Comparison of ENCODE assay signal across 11 cellular contexts in genomic region chr6:85078071-85078470, GRCh38.
DNase-seq lines count a peak whose midpoint lies in the region; ATAC-seq and TF ChIP-seq lines count a peak whose summit lies in the region.
"Had no signal": no experiment of that assay in that cellular context is flagged by ENCODE, and none has a peak within 500 bp of the region (broad histone marks: within the 10 kb centered on the region; RNA-seq: fewer than 3 reads in every experiment).

No MANE protein-coding gene starts in this region.

- POLR2A ChIA-PET in IMR-90 (lab: Charles Lee; ENCODE audit: unreplicated experiment), result no interaction called here

- no peaks in the 10 kb centered on the region; the same call in 1 of the 2 replicates for H3K27me3 ChIP-seq in IMR-90 (ENCODE audit: control insufficient read depth, insufficient read depth, low read length)

- no peak overlapping the region for H2AFZ ChIP-seq in IMR-90 (replicated peaks; ENCODE audit: low read length, poor library complexity)

- H3K14ac ChIP-seq in IMR-90 (replicated peaks; ENCODE audit: low read depth, low read length), result no peak overlapping the region

- H3K23ac ChIP-seq in IMR-90 (ENCODE audit: low read depth, low read length), result no peak overlapping the region

- WGBS in IMR-90 (ENCODE audit: extremely low coverage in 2 of 2, insufficient read length in 1 of 2), 2 experiments, result no CpG with 5 or more reads among the region's 3 CpGs

- H3K79me1 ChIP-seq in IMR-90 (ENCODE audit: low read depth in 1 of 2, low read length in 2 of 2), result no peaks in the 10 kb centered on the region

- H2AK9ac ChIP-seq in IMR-90 (replicated peaks; ENCODE audit: low read depth, low read length, poor library complexity), result no peak overlapping the region

- no peaks in the 10 kb centered on the region for H3K36me3 ChIP-seq in IMR-90 (ENCODE audit: control insufficient read depth, insufficient read depth, low read length)

- H2BK15ac ChIP-seq in IMR-90 (ENCODE audit: low read depth, low read length), result no peak overlapping the region

- no TSS peak for BruUV-seq in IMR-90 (replicated peaks; lab: Mats Ljungman, UMichigan)

- no peak overlapping the region for H3K56ac ChIP-seq in IMR-90 (ENCODE audit: extremely low read depth, insufficient read depth, low read length)

- H3K9me3 ChIP-seq in IMR-90 (ENCODE audit: control insufficient read depth, insufficient read depth, low read length), result no peaks in the 10 kb centered on the region
- H3K9me3 ChIP-seq: psoas muscle had no signal

- H4K8ac ChIP-seq in IMR-90 (ENCODE audit: low read depth in 2 of 2, low read length in 2 of 2), result no peak overlapping the region

- CTCF ChIA-PET in IMR-90 (lab: Yijun Ruan, JAX), result no interaction called here

- no peak overlapping the region for H3K18ac ChIP-seq in IMR-90 (ENCODE audit: low read depth, low read length)

- no peak overlapping the region for H3K27ac ChIP-seq in IMR-90 (ENCODE audit: insufficient read depth, low read length)
- H3K27ac ChIP-seq: psoas muscle had no signal

- H4K5ac ChIP-seq in IMR-90 (ENCODE audit: low read depth, low read length), result no peak overlapping the region

- dilution Hi-C loops in IMR-90 (cut with HindIII; ENCODE audit: low sequenced_read_pairs, unreplicated experiment), result no loop called here

- intact Hi-C loops in IMR-90 (cut with micrococcal nuclease) (no loop called here), Right ventricle myocardium superior (cut with DNase I) (no loop called here)

- no peak overlapping the region for H2BK20ac ChIP-seq in IMR-90 (ENCODE audit: low read depth, low read length)

- DNase-seq in AG10803 (ENCODE audit: low read depth) (peak; percentile 88), IMR-90 (peak; percentile 84), astrocyte of the cerebellum (ENCODE audit: low read depth) (peak; percentile 76), kidney tubule cell (ENCODE audit: low spot score) (peak; percentile 82), C1 segment of cervical spinal cord (lab: John Stamatoyannopoulos, UW) (no peak), HUDEP-2 (lab: John Stamatoyannopoulos, UW; ENCODE audit: unreplicated experiment in 76 of 76) (no peak), Right ventricle myocardium superior (no peak)
- DNase-seq in activated naive CD4-positive, alpha-beta T cell treated with anti-CD3 and anti-CD28 coated beads, Interleukin-2, amount 50 U/mL, for 72 hours (ENCODE audit: low spot score in 2 of 2), result no peak
- DNase-seq: activated CD4-positive, alpha-beta T cell treated with anti-CD3 and anti-CD28 coated beads for 48 hours; NCI-H1105; psoas muscle had no signal

- H3K4me3 ChIP-seq in AG10803 (ENCODE audit: low read length), result no peak overlapping the region
- no peak overlapping the region for H3K4me3 ChIP-seq in IMR-90 (ENCODE audit: insufficient read depth, low read depth, low read length)
- no peak overlapping the region for H3K4me3 ChIP-seq in astrocyte of the cerebellum (ENCODE audit: low read depth, low read length)
- H3K4me3 ChIP-seq: psoas muscle had no signal

- no peak overlapping the region for H3K9ac ChIP-seq in IMR-90 (ENCODE audit: low read depth, low read length)

- H4K91ac ChIP-seq in IMR-90 (ENCODE audit: insufficient read depth, low read depth, low read length), result no peak overlapping the region

- peaks cover 4 to 14% of the 10 kb centered on the region in 2 donors for H3K9me3 Mint-ChIP-seq in activated naive CD4-positive, alpha-beta T cell treated with anti-CD3 and anti-CD28 coated beads, Interleukin-2, amount 50 U/mL, for 72 hours

- H3K9me1 ChIP-seq in IMR-90 (ENCODE audit: insufficient read depth, low read length), result peaks cover 4% of the 10 kb centered on the region; the same call in 1 of the 2 replicates

- H3K4me2 ChIP-seq in IMR-90 (ENCODE audit: low read depth, low read length), result no peak overlapping the region

- H3K36me3 Mint-ChIP-seq in activated naive CD4-positive, alpha-beta T cell treated with anti-CD3 and anti-CD28 coated beads, Interleukin-2, amount 50 U/mL, for 72 hours, result no peaks in the 10 kb centered on the region

- no peak for TF ChIP-seq CTCF in AG10803 (conservative IDR thresholded peaks at IDR 0.05; ENCODE audit: low read length)
- no peak for TF ChIP-seq CTCF in IMR-90 (conservative IDR thresholded peaks at IDR 0.05; ENCODE audit: low read depth, low read length)
- TF ChIP-seq CTCF in astrocyte of the cerebellum (IDR thresholded peaks at IDR 0.05; ENCODE audit: low read depth, low read length, missing control alignments), result no peak

- H3K4ac ChIP-seq in IMR-90 (ENCODE audit: low read depth, low read length), result no peak overlapping the region

- in situ Hi-C loops in IMR-90 (cut with MboI; ENCODE audit: low sequenced_read_pairs), result no loop called here
- in situ Hi-C loops in astrocyte of the cerebellum (cut with HindIII; ENCODE audit: low sequenced_read_pairs), result no loop called here

- no peak overlapping the region for H3K27ac Mint-ChIP-seq in activated naive CD4-positive, alpha-beta T cell treated with anti-CD3 and anti-CD28 coated beads, Interleukin-2, amount 50 U/mL, for 72 hours

- no peak overlapping the region for H2BK5ac ChIP-seq in IMR-90 (ENCODE audit: low read depth, low read length, poor library complexity, severe bottlenecking)

- H4K20me1 ChIP-seq in IMR-90 (ENCODE audit: insufficient read depth, low read length), result no peaks in the 10 kb centered on the region

- ATAC-seq in IMR-90 (ENCODE audit: low read depth) (peak; percentile 85), Right ventricle myocardium superior (ENCODE audit: poor library complexity) (no peak)
- ATAC-seq in activated naive CD4-positive, alpha-beta T cell treated with anti-CD3 and anti-CD28 coated beads, Interleukin-2, amount 50 U/mL, for 72 hours, result no peak
- ATAC-seq: psoas muscle had no signal

- no peak overlapping the region for H2BK120ac ChIP-seq in IMR-90 (ENCODE audit: low read depth, low read length)

- H2AK5ac ChIP-seq in IMR-90 (ENCODE audit: low read depth, low read length), result no peak overlapping the region

- TF ChIP-seq RAD21 in IMR-90 (IDR thresholded peaks at IDR 0.05; ENCODE audit: low read length), result no peak

- peaks cover 2% of the 10 kb centered on the region; the same call in 1 of the 2 replicates for H3K4me1 ChIP-seq in IMR-90 (ENCODE audit: control insufficient read depth, insufficient read depth, low read length)
- H3K4me1 ChIP-seq: psoas muscle had no signal

- no peak for TF ChIP-seq POLR2A in IMR-90 (IDR thresholded peaks at IDR 0.05; ENCODE audit: low read depth, low read length)

TF ChIP-seq in IMR-90, 13 proteins besides CTCF, POLR2A, EP300 and RAD21:
- no peak for TF ChIP-seq CHD1 (IDR thresholded peaks at IDR 0.05; ENCODE audit: low read depth, low read length)
- TF ChIP-seq, protein P1, sequence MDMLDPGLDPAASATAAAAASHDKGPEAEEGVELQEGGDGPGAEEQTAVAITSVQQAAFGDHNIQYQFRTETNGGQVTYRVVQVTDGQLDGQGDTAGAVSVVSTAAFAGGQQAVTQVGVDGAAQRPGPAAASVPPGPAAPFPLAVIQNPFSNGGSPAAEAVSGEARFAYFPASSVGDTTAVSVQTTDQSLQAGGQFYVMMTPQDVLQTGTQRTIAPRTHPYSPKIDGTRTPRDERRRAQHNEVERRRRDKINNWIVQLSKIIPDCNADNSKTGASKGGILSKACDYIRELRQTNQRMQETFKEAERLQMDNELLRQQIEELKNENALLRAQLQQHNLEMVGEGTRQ (IDR thresholded peaks at IDR 0.05; ENCODE audit: low read depth, low read length), result no peak
- peak; percentile 32; the same call in 1 of the 2 replicates for TF ChIP-seq BHLHE40 (IDR thresholded peaks at IDR 0.05; ENCODE audit: low read depth, low read length)
- TF ChIP-seq RFX5 (IDR thresholded peaks at IDR 0.05; ENCODE audit: low read depth, low read length), result no peak
- no peak for TF ChIP-seq SMC3 (IDR thresholded peaks at IDR 0.05; ENCODE audit: low read depth, low read length)
- no peak for TF ChIP-seq MAZ (IDR thresholded peaks at IDR 0.05; ENCODE audit: borderline replicate concordance, low read depth, low read length)
- TF ChIP-seq FOS (IDR thresholded peaks at IDR 0.05; ENCODE audit: low read depth, low read length), result peak; percentile 75
- no peak for TF ChIP-seq MXI1 (IDR thresholded peaks at IDR 0.05; ENCODE audit: borderline replicate concordance, low read depth, low read length)
- peak; percentile 32; the same call in 1 of the 2 replicates for TF ChIP-seq CEBPB (IDR thresholded peaks at IDR 0.05; ENCODE audit: low read depth, low read length)

Comparison
In these comparisons a context has a peak if more than half of its experiments do, and no peak if none do; other contexts are left out.
1. DNase-seq: peak in AG10803 (single experiment), IMR-90 (single experiment), astrocyte of the cerebellum (single experiment) and kidney tubule cell (single experiment); none in C1 segment of cervical spinal cord (0 of 14), HUDEP-2 (0 of 76), activated naive CD4-positive, alpha-beta T cell treated with anti-CD3 and anti-CD28 coated beads, Interleukin-2, amount 50 U/mL, for 72 hours (0 of 2) and Right ventricle myocardium superior (single experiment).